In genomic region chr18:28127763-28128737, GRCh38 we compare ENCODE assay signal across 1 cellular context.
TF ChIP-seq lines count a peak whose summit lies in the region.

No MANE protein-coding gene starts in this region.

TF ChIP-seq in HepG2, 621 proteins besides CTCF, POLR2A, EP300 and RAD21 (continued from another document and continues in another):
- TF ChIP-seq SOX5 (CRISPR knock-in tag; IDR thresholded peaks at IDR 0.05; ENCODE audit: borderline replicate concordance) (peak; percentile 91), NKX3-1 (CRISPR knock-in tag; IDR thresholded peaks at IDR 0.05) (0 out of 2 replicates have a peak, but pooled peaks have one; percentile 57), SMARCC2 (IDR thresholded peaks at IDR 0.05) (no peak), TBL1XR1 (IDR thresholded peaks at IDR 0.05; ENCODE audit: borderline replicate concordance, low read length, partially characterized antibody) (peak; percentile 96), ZBTB8A (CRISPR knock-in tag; IDR thresholded peaks at IDR 0.05; ENCODE audit: borderline replicate concordance, low read depth) (no peak), TGIF2 (CRISPR knock-in tag; IDR thresholded peaks at IDR 0.05) (peak; percentile 88), SOX13 (IDR thresholded peaks at IDR 0.05) (peak; percentile 59), SOX13 (CRISPR knock-in tag; conservative IDR thresholded peaks at IDR 0.05 in 1 of 2, IDR thresholded peaks at IDR 0.05 in 1 of 2) (peak in 1 of 2 experiments; percentile 95; a peak in 2 of 4 replicates), CEBPG (CRISPR knock-in tag; IDR thresholded peaks at IDR 0.05) (peak; percentile 43), ZNF343 (CRISPR knock-in tag; IDR thresholded peaks at IDR 0.05) (no peak), TBX3 (IDR thresholded peaks at IDR 0.05; ENCODE audit: borderline replicate concordance) (peak; percentile 88), MXD4 (CRISPR knock-in tag; IDR thresholded peaks at IDR 0.05) (peak; percentile 9; the same call in 1 of the 2 replicates), TBX2 (CRISPR knock-in tag; IDR thresholded peaks at IDR 0.05; ENCODE audit: borderline replicate concordance) (peak; percentile 91), ZBTB21 (CRISPR knock-in tag; IDR thresholded peaks at IDR 0.05) (no peak), MAFF (IDR thresholded peaks at IDR 0.05; ENCODE audit: low read depth, low read length) (0 out of 2 replicates have a peak, but pooled peaks have one; percentile 23), FOSL1 (CRISPR knock-in tag; IDR thresholded peaks at IDR 0.05; ENCODE audit: borderline replicate concordance) (0 out of 2 replicates have a peak, but pooled peaks have one; percentile 60), SIX1 (CRISPR knock-in tag; IDR thresholded peaks at IDR 0.05; ENCODE audit: borderline replicate concordance) (peak; percentile 74; the same call in 1 of the 2 replicates), ZNF441 (CRISPR knock-in tag; IDR thresholded peaks at IDR 0.05; ENCODE audit: borderline replicate concordance) (peak; percentile 46; the same call in 1 of the 2 replicates), KDM6A (CRISPR knock-in tag; IDR thresholded peaks at IDR 0.05; ENCODE audit: low read depth) (peak; percentile 44), ZBTB7B (CRISPR knock-in tag; IDR thresholded peaks at IDR 0.05) (peak; percentile 45; the same call in 1 of the 2 replicates), SATB2 (CRISPR knock-in tag; IDR thresholded peaks at IDR 0.05) (no peak), ATF4 (CRISPR knock-in tag; IDR thresholded peaks at IDR 0.05) (peak in 1 of 2 experiments; percentile 49; a peak in 2 of 4 replicates), MIXL1 (CRISPR knock-in tag; IDR thresholded peaks at IDR 0.05) (peak; percentile 77), ARID3A (IDR thresholded peaks at IDR 0.05; ENCODE audit: low read depth, low read length) (peak; percentile 98), MED8 (CRISPR knock-in tag; IDR thresholded peaks at IDR 0.05; ENCODE audit: insufficient replicate concordance) (no peak), GATA4 (IDR thresholded peaks at IDR 0.05; ENCODE audit: borderline replicate concordance, low read depth) (peak; percentile 93; the same call in 1 of the 2 replicates), NFIC (IDR thresholded peaks at IDR 0.05; ENCODE audit: low read length) (peak; percentile 83), PHF5A (CRISPR knock-in tag; IDR thresholded peaks at IDR 0.05; ENCODE audit: low read depth, unreplicated experiment) (peak; percentile 14), HOXA5 (CRISPR knock-in tag; IDR thresholded peaks at IDR 0.05) (peak; percentile 92), GABPB1 (CRISPR knock-in tag; IDR thresholded peaks at IDR 0.05) (peak; percentile 34; the same call in 1 of the 2 replicates), NCOA2 (CRISPR knock-in tag; IDR thresholded peaks at IDR 0.05) (peak; percentile 92), HMG20B (CRISPR knock-in tag; conservative IDR thresholded peaks at IDR 0.05) (peak; percentile 60), ZMYM4 (CRISPR knock-in tag; IDR thresholded peaks at IDR 0.05) (peak; percentile 31; the same call in 1 of the 2 replicates), ZNF546 (CRISPR knock-in tag; conservative IDR thresholded peaks at IDR 0.05) (no peak), ZNF234 (CRISPR knock-in tag; conservative IDR thresholded peaks at IDR 0.05) (no peak), NR2F1 (CRISPR knock-in tag; IDR thresholded peaks at IDR 0.05) (peak; percentile 72; a peak in 3 of 4 replicates), CHD4 (IDR thresholded peaks at IDR 0.05; ENCODE audit: borderline replicate concordance, low read length) (peak; percentile 83; the same call in 1 of the 2 replicates), KLF6 (CRISPR knock-in tag; IDR thresholded peaks at IDR 0.05) (0 out of 2 replicates have a peak, but pooled peaks have one; percentile 28), SAP130 (CRISPR knock-in tag; IDR thresholded peaks at IDR 0.05; ENCODE audit: low read depth) (peak; percentile 80), ZNF770 (CRISPR knock-in tag; IDR thresholded peaks at IDR 0.05) (peak; percentile 19; the same call in 1 of the 2 replicates), RXRA (CRISPR knock-in tag; IDR thresholded peaks at IDR 0.05) (peak; percentile 87), FOXP1 (IDR thresholded peaks at IDR 0.05) (no peak), FOXP1 (CRISPR knock-in tag; IDR thresholded peaks at IDR 0.05) (peak; percentile 95), ZNF362 (CRISPR knock-in tag; IDR thresholded peaks at IDR 0.05; ENCODE audit: borderline replicate concordance) (peak; percentile 93), SIX4 (CRISPR knock-in tag; IDR thresholded peaks at IDR 0.05) (peak; percentile 63; the same call in 1 of the 2 replicates), ZNF652 (CRISPR knock-in tag; IDR thresholded peaks at IDR 0.05; ENCODE audit: borderline replicate concordance, low read depth) (peak; percentile 53; the same call in 1 of the 2 replicates), GATAD2A (CRISPR knock-in tag; IDR thresholded peaks at IDR 0.05) (peak; percentile 62), HNF4A (CRISPR knock-in tag; IDR thresholded peaks at IDR 0.05) (peak; percentile 61), PITX1 (CRISPR knock-in tag; IDR thresholded peaks at IDR 0.05) (peak; percentile 55; the same call in 1 of the 2 replicates), SOX6 (IDR thresholded peaks at IDR 0.05) (no peak), SOX6 (CRISPR knock-in tag; IDR thresholded peaks at IDR 0.05) (peak; percentile 82), ZNF12 (CRISPR knock-in tag; IDR thresholded peaks at IDR 0.05) (no peak), CBFB (CRISPR knock-in tag; IDR thresholded peaks at IDR 0.05) (peak; percentile 47; the same call in 1 of the 2 replicates), TCF7 (IDR thresholded peaks at IDR 0.05; ENCODE audit: low read depth) (peak; percentile 93), MAX (IDR thresholded peaks at IDR 0.05) (peak; percentile 54; the same call in 1 of the 2 replicates), EHMT2 (IDR thresholded peaks at IDR 0.05; ENCODE audit: borderline replicate concordance, low read depth, low read length) (peak; percentile 22; the same call in 1 of the 2 replicates), MIER3 (CRISPR knock-in tag; IDR thresholded peaks at IDR 0.05; ENCODE audit: borderline replicate concordance) (peak; percentile 45; the same call in 1 of the 2 replicates), CREM (IDR thresholded peaks at IDR 0.05) (peak; percentile 73), CREM (CRISPR knock-in tag; IDR thresholded peaks at IDR 0.05) (no peak), FOXO1 (CRISPR knock-in tag; IDR thresholded peaks at IDR 0.05) (peak; percentile 71), ZNF644 (CRISPR knock-in tag; IDR thresholded peaks at IDR 0.05; ENCODE audit: low read depth) (peak; percentile 49; the same call in 1 of the 2 replicates)
- TF ChIP-seq, protein P1, sequence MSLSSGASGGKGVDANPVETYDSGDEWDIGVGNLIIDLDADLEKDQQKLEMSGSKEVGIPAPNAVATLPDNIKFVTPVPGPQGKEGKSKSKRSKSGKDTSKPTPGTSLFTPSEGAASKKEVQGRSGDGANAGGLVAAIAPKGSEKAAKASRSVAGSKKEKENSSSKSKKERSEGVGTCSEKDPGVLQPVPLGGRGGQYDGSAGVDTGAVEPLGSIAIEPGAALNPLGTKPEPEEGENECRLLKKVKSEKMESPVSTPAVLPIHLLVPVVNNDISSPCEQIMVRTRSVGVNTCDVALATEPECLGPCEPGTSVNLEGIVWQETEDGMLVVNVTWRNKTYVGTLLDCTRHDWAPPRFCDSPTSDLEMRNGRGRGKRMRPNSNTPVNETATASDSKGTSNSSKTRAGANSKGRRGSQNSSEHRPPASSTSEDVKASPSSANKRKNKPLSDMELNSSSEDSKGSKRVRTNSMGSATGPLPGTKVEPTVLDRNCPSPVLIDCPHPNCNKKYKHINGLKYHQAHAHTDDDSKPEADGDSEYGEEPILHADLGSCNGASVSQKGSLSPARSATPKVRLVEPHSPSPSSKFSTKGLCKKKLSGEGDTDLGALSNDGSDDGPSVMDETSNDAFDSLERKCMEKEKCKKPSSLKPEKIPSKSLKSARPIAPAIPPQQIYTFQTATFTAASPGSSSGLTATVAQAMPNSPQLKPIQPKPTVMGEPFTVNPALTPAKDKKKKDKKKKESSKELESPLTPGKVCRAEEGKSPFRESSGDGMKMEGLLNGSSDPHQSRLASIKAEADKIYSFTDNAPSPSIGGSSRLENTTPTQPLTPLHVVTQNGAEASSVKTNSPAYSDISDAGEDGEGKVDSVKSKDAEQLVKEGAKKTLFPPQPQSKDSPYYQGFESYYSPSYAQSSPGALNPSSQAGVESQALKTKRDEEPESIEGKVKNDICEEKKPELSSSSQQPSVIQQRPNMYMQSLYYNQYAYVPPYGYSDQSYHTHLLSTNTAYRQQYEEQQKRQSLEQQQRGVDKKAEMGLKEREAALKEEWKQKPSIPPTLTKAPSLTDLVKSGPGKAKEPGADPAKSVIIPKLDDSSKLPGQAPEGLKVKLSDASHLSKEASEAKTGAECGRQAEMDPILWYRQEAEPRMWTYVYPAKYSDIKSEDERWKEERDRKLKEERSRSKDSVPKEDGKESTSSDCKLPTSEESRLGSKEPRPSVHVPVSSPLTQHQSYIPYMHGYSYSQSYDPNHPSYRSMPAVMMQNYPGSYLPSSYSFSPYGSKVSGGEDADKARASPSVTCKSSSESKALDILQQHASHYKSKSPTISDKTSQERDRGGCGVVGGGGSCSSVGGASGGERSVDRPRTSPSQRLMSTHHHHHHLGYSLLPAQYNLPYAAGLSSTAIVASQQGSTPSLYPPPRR (CRISPR knock-in tag; IDR thresholded peaks at IDR 0.05; ENCODE audit: borderline replicate concordance), result peak; percentile 85
- TF ChIP-seq, protein P2, sequence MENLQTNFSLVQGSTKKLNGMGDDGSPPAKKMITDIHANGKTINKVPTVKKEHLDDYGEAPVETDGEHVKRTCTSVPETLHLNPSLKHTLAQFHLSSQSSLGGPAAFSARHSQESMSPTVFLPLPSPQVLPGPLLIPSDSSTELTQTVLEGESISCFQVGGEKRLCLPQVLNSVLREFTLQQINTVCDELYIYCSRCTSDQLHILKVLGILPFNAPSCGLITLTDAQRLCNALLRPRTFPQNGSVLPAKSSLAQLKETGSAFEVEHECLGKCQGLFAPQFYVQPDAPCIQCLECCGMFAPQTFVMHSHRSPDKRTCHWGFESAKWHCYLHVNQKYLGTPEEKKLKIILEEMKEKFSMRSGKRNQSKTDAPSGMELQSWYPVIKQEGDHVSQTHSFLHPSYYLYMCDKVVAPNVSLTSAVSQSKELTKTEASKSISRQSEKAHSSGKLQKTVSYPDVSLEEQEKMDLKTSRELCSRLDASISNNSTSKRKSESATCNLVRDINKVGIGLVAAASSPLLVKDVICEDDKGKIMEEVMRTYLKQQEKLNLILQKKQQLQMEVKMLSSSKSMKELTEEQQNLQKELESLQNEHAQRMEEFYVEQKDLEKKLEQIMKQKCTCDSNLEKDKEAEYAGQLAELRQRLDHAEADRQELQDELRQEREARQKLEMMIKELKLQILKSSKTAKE (CRISPR knock-in tag; IDR thresholded peaks at IDR 0.05; ENCODE audit: borderline replicate concordance), result peak; percentile 97
